1 cellular context compared by ENCODE assay signal in genomic region chr10:77507313-77507712, GRCh38.
TF ChIP-seq lines count a peak whose summit lies in the region.

No MANE protein-coding gene starts in this region.

TF ChIP-seq in HepG2, 621 proteins besides CTCF, POLR2A, EP300 and RAD21 (continued from another document):
- TF ChIP-seq THRA (CRISPR knock-in tag; IDR thresholded peaks at IDR 0.05; ENCODE audit: borderline replicate concordance) (no peak), KAT7 (CRISPR knock-in tag; IDR thresholded peaks at IDR 0.05; ENCODE audit: borderline replicate concordance) (no peak), CSRNP2 (CRISPR knock-in tag; conservative IDR thresholded peaks at IDR 0.05; ENCODE audit: low read depth) (no peak), ZNF138 (CRISPR knock-in tag; IDR thresholded peaks at IDR 0.05; ENCODE audit: low read depth) (no peak), HNF1B (CRISPR knock-in tag; IDR thresholded peaks at IDR 0.05) (no peak), PITX1 (CRISPR knock-in tag; IDR thresholded peaks at IDR 0.05) (no peak), SUZ12 (IDR thresholded peaks at IDR 0.05; ENCODE audit: low read depth, low read length) (no peak)
